ENCODE assay signal across 21 cellular contexts in genomic region chr17:81492202-81492601, GRCh38. TPM values are rescaled to one million over a fixed set of nuclear protein-coding genes. Genes with fewer than 3 reads are reported as not detected.
A peak's percentile ranks its signal among the peaks of the same experiment; 100 is the strongest.
DNase-seq lines count a peak whose midpoint lies in the region; ATAC-seq, FAIRE-seq and TF ChIP-seq lines count a peak whose summit lies in the region.
"Had no signal": no experiment of that assay in that cellular context is flagged by ENCODE, and none has a peak within 500 bp of the region (broad histone marks: within the 10 kb centered on the region; RNA-seq: fewer than 3 reads in every experiment).

No MANE protein-coding gene starts in this region.

- H3K79me1 ChIP-seq in neuronal stem cell (ENCODE audit: low read depth, low read length) = peaks cover 2% of the 10 kb centered on the region

- no peak overlapping the region for H2BK12ac ChIP-seq in neuronal stem cell (ENCODE audit: low read length)

- H3K27ac ChIP-seq in A549 (peak overlapping the region in 1 of 2 experiments; percentile 97; a peak in 1 of 6 replicates), GM23338 (ENCODE audit: low read depth) (no peak overlapping the region), neuronal stem cell (replicated peaks; ENCODE audit: low read length) (no peak overlapping the region)
- H3K27ac ChIP-seq: C4-2B had no signal

- no peak overlapping the region for H2BK15ac ChIP-seq in neuronal stem cell (ENCODE audit: low read length)

- WGBS in A549 (ENCODE audit: missing lambda C conversion rate) = 80% methylated on average over 17 of the region's 18 CpGs
- no CpG with 5 or more reads among the region's 18 CpGs for WGBS in neuronal stem cell (ENCODE audit: extremely low coverage in 2 of 2, insufficient read length in 2 of 2, insufficient replicate concordance in 1 of 2), 2 donors

- H3K36me3 ChIP-seq in GM23338 (ENCODE audit: insufficient read depth) (no peaks in the 10 kb centered on the region), neuronal stem cell (replicated peaks in 1 of 2; ENCODE audit: control insufficient read depth in 2 of 2, insufficient read depth in 2 of 2, low read length in 2 of 2) (no peaks in the 10 kb centered on the region)
- H3K36me3 ChIP-seq: MG63 had no signal

- H3K9me2 ChIP-seq in GM23338 (ENCODE audit: insufficient read depth) = no peaks in the 10 kb centered on the region

- H3K4me2 ChIP-seq in A549 (peak overlapping the region; percentile 15; the same call in 2 of the 3 replicates), GM23338 (peak overlapping the region; percentile 53; the same call in 1 of the 2 replicates), neuronal stem cell (ENCODE audit: insufficient read depth, low read length, poor library complexity, severe bottlenecking) (no peak overlapping the region)

- intact Hi-C loops in Calu3 (cut with micrococcal nuclease; ENCODE audit: unreplicated experiment) = no loop called here

- H4K8ac ChIP-seq in neuronal stem cell (ENCODE audit: low read depth, low read length) = no peak overlapping the region

- TF ChIP-seq RAD21 in A549 (conservative IDR thresholded peaks at IDR 0.05 in 1 of 2, IDR thresholded peaks at IDR 0.05 in 1 of 2) = no peak

- peak overlapping the region; percentile 32 for H2AK5ac ChIP-seq in neuronal stem cell (ENCODE audit: low read depth, low read length)

- peaks cover 5% of the 10 kb centered on the region for H3K27me3 ChIP-seq in GM23338 (ENCODE audit: insufficient read depth)
- no peaks in the 10 kb centered on the region for H3K27me3 ChIP-seq in neuronal stem cell (ENCODE audit: control insufficient read depth in 3 of 3, insufficient read depth in 3 of 3, low read depth in 1 of 3, low read length in 3 of 3)
- H3K27me3 ChIP-seq: MG63 had no signal

- DNase-seq in A549 (ENCODE audit: low read depth in 1 of 2, low spot score in 1 of 2) (no peak), GM23338 (ENCODE audit: low spot score) (no peak), WTC11 (ENCODE audit: low spot score) (no peak), neuronal stem cell (ENCODE audit: low spot score) (no peak), HT-29 (ENCODE audit: low spot score) (no peak), Calu3 (no peak)
- DNase-seq: DMS79; H7; Kasumi-1; MG63; NCI-H1048; NCI-H1436 treated with DMSO at 0.1 percent for 48 hours; NCI-H2029 treated with DMSO at 0.1 percent for 48 hours; NCI-H446; NCI-H526 treated with DMSO at 0.1 percent for 48 hours; NK-92 treated with Interleukin-12 subunit alpha and Interleukin-12 subunit beta, amount 100 ng/mL, for 24 hours had no signal

- H3K36me3 Mint-ChIP-seq in GM23338 (ENCODE audit: low read depth) (no peaks in the 10 kb centered on the region), WTC11 (no peaks in the 10 kb centered on the region), Calu3 (ENCODE audit: insufficient read depth, unreplicated experiment) (peaks cover 9% of the 10 kb centered on the region)
- H3K36me3 Mint-ChIP-seq: IgD-negative memory B cell had no signal

- no peak overlapping the region for H2BK5ac ChIP-seq in neuronal stem cell (ENCODE audit: low read length)

- H3K4me1 ChIP-seq in A549 = peaks cover 37% of the 10 kb centered on the region
- peaks cover 32% of the 10 kb centered on the region for H3K4me1 ChIP-seq in GM23338 (ENCODE audit: insufficient read depth)
- peaks cover 20 to 31% of the 10 kb centered on the region in 2 donors for H3K4me1 ChIP-seq in neuronal stem cell (ENCODE audit: control insufficient read depth in 2 of 2, insufficient read depth in 1 of 2, low read depth in 1 of 2, low read length in 2 of 2)

- H3K4ac ChIP-seq in neuronal stem cell (ENCODE audit: low read length) = no peak overlapping the region

- H3K27ac Mint-ChIP-seq in GM23338 = no peak overlapping the region
- H3K27ac Mint-ChIP-seq in WTC11 = no peak overlapping the region
- no peak overlapping the region for H3K27ac Mint-ChIP-seq in Calu3 (ENCODE audit: unreplicated experiment)
- H3K27ac Mint-ChIP-seq: IgD-negative memory B cell had no signal

- no peak overlapping the region for H2BK120ac ChIP-seq in neuronal stem cell (ENCODE audit: low read depth, low read length)

- no peaks in the 10 kb centered on the region for H4K20me1 ChIP-seq in GM23338 (replicated peaks; ENCODE audit: insufficient read depth)

- no peak overlapping the region for H3K14ac ChIP-seq in neuronal stem cell (ENCODE audit: low read length)

- no peak for FAIRE-seq in A549 (lab: Jason Lieb, UNC)
- FAIRE-seq: RCC 7860 had no signal

- peaks cover 4% of the 10 kb centered on the region for H3F3A ChIP-seq in GM23338 (replicated peaks; ENCODE audit: low read depth)

- H3K23ac ChIP-seq in neuronal stem cell (ENCODE audit: low read depth, low read length, poor library complexity) = no peak overlapping the region

- H4K91ac ChIP-seq in neuronal stem cell (ENCODE audit: low read depth, low read length, poor library complexity) = no peak overlapping the region

- H3K9me3 Mint-ChIP-seq in GM23338 = no peaks in the 10 kb centered on the region
- no peaks in the 10 kb centered on the region for H3K9me3 Mint-ChIP-seq in WTC11
- no peaks in the 10 kb centered on the region for H3K9me3 Mint-ChIP-seq in Calu3 (ENCODE audit: low read depth, unreplicated experiment)
- H3K9me3 Mint-ChIP-seq: IgD-negative memory B cell had no signal

- H3K4me1 Mint-ChIP-seq in GM23338 = peaks cover 29% of the 10 kb centered on the region
- H3K4me1 Mint-ChIP-seq in WTC11 = peaks cover 31% of the 10 kb centered on the region
- peaks cover 9% of the 10 kb centered on the region for H3K4me1 Mint-ChIP-seq in Calu3 (ENCODE audit: low read depth, unreplicated experiment)

- H3K79me2 ChIP-seq in GM23338 (replicated peaks; ENCODE audit: insufficient read depth) = no peaks in the 10 kb centered on the region

- no peak overlapping the region for H3K9ac ChIP-seq in neuronal stem cell (ENCODE audit: low read depth, low read length, poor library complexity)

- no TSS peak for BruUV-seq in Calu3 (replicated peaks; lab: Mats Ljungman, UMichigan)

- no peak for TF ChIP-seq EP300 in A549 (IDR thresholded peaks at IDR 0.05)

- H3K27me3 Mint-ChIP-seq in GM23338 (ENCODE audit: insufficient read depth, low read depth, poor library complexity) = peaks cover 34% of the 10 kb centered on the region
- H3K27me3 Mint-ChIP-seq in WTC11 (ENCODE audit: low read depth) = peaks cover 58% of the 10 kb centered on the region
- H3K27me3 Mint-ChIP-seq in Calu3 (ENCODE audit: unreplicated experiment) = peaks cover 46% of the 10 kb centered on the region

- CTCF ChIA-PET in A549 (lab: Yijun Ruan, JAX) (interaction anchor here (0.7 to 3.0 kb wide), 9 partner anchors 8 to 239 kb away, joined by 3 to 26 read pairs (median 4); no protein-coding TSS in a partner anchor), WTC11 (lab: Charles Lee) (interaction anchor here (0.6 to 2.2 kb wide), 10 partner anchors 8 to 239 kb away, joined by 3 to 10 read pairs (median 4); partner anchors contain the start of gene ACTG1), Calu3 (lab: Charles Lee) (interaction anchor here (0.6 kb wide), 1 partner anchor 8 kb away, joined by 3 read pairs; no protein-coding TSS in a partner anchor)

- TF ChIP-seq POLR2A in A549 (IDR thresholded peaks at IDR 0.05; ENCODE audit: low read length) = no peak

- TF ChIP-seq CTCF in A549 (IDR thresholded peaks at IDR 0.05) (no peak), GM23338 (conservative IDR thresholded peaks at IDR 0.05; ENCODE audit: low read depth in 2 of 2) (no peak), WTC11 (IDR thresholded peaks at IDR 0.05) (no peak), Calu3 (IDR thresholded peaks at IDR 0.05; ENCODE audit: unreplicated experiment) (no peak)

- no peak overlapping the region for H3K4me3 ChIP-seq in A549
- H3K4me3 ChIP-seq in GM23338 = peak overlapping the region; percentile 32; the same call in 1 of the 2 replicates
- no peak overlapping the region for H3K4me3 ChIP-seq in neuronal stem cell (ENCODE audit: low read length in 2 of 2)
- H3K4me3 ChIP-seq: MG63 had no signal

- POLR2A ChIA-PET in A549 (lab: Yijun Ruan, JAX) = interaction anchor here (0.9 to 1.2 kb wide), 2 partner anchors 16 to 73 kb away, joined by 3 to 10 read pairs; no protein-coding TSS in a partner anchor
- POLR2A ChIA-PET in WTC11 (lab: Charles Lee) = interaction anchor here (0.6 to 4.1 kb wide), 3 partner anchors 14 to 1655 kb away, joined by 3 to 38 read pairs (median 3); no protein-coding TSS in a partner anchor

- H3K4me3 Mint-ChIP-seq in GM23338 (no peak overlapping the region; the same call in 2 of the 3 replicates), WTC11 (peak overlapping the region; percentile 19; the same call in 1 of the 2 replicates), Calu3 (ENCODE audit: low read depth, unreplicated experiment) (no peak overlapping the region)
- H3K4me3 Mint-ChIP-seq: IgD-negative memory B cell had no signal

- no peak overlapping the region for H3K18ac ChIP-seq in neuronal stem cell (ENCODE audit: low read length)

- no peak for ATAC-seq in A549
- no peak for ATAC-seq in GM23338
- no peak for ATAC-seq in WTC11
- no peak for ATAC-seq in GM18517 (IDR thresholded peaks at IDR 0.05; ENCODE audit: unreplicated experiment)
- ATAC-seq: SK-N-SH treated with all-trans-retinoic acid at 6 μM for 48 hours had no signal

- peak overlapping the region; percentile 66; the same call in 1 of the 2 replicates for H2AFZ ChIP-seq in GM23338
- no peak overlapping the region for H2AFZ ChIP-seq in neuronal stem cell (ENCODE audit: low read length)

- no peaks in the 10 kb centered on the region for H3K9me3 ChIP-seq in A549
- no peaks in the 10 kb centered on the region for H3K9me3 ChIP-seq in neuronal stem cell (replicated peaks in 1 of 2; ENCODE audit: control insufficient read depth in 2 of 2, insufficient read depth in 1 of 2, low read depth in 1 of 2, low read length in 2 of 2)
- H3K9me3 ChIP-seq: MG63 had no signal

RNA-seq across cellular contexts. Expression of gene ACTG1, which starts 20.4 kb away (rescaled TPM):
- polyA plus RNA-seq in A549 (2011; rRNA removed) = 2,042 and 2,306 TPM in 2 replicates
- 14,539 and 15,776 TPM in 2 replicates for polyA plus RNA-seq in A549 (2012; cell fraction: cytosol; rRNA removed)
- polyA plus RNA-seq in A549 (2012; cell fraction: nucleus; rRNA removed) = 26,089 and 28,335 TPM in 2 replicates
- 7,182 to 8,782 TPM (median 7,263 TPM) in 3 replicates for polyA plus RNA-seq in A549 (2017; fragmentation: RNase III; extraction: RNeasy Plus Mini Kit Qiagen cat#74134 plus additional on column Dnase treatment)
- 2,054 and 3,772 TPM in 2 replicates for polyA minus RNA-seq in A549 (2011; rRNA and poly(A)+ RNA removed)
- total RNA-seq in GM23338 (2014; rRNA removed; shearing (Covaris generic)) = 4,739 and 4,954 TPM in 2 replicates
- 1,867 and 1,896 TPM in 2 replicates for polyA plus RNA-seq in GM23338 (2016; fragmentation: Nextera tagmentation; extraction: Ambion mirVana)
- total RNA-seq in WTC11 (2021) = 3,338 to 3,455 TPM (median 3,348 TPM) in 3 replicates
- 5,937 TPM for polyA plus RNA-seq in neuronal stem cell (2013, experiment 1 of 2)
- 5,622 TPM for polyA plus RNA-seq in neuronal stem cell (2013, experiment 2 of 2)
- total RNA-seq in HT-29 (2014; rRNA removed; shearing (Covaris generic)) = 3,401 and 4,670 TPM in 2 replicates
- total RNA-seq in Calu3 (2022) = 2,184 and 2,327 TPM in 2 replicates

RNA-seq across cellular contexts. Expression of gene FSCN2, which starts 36.0 kb away (rescaled TPM):
- polyA plus RNA-seq in A549 (2011; rRNA removed) = 0.84 and 1.2 TPM in 2 replicates
- polyA plus RNA-seq in A549 (2012; cell fraction: cytosol; rRNA removed) = 0.74 and 1.1 TPM in 2 replicates
- 7.5 and 8.3 TPM in 2 replicates for polyA plus RNA-seq in A549 (2012; cell fraction: nucleus; rRNA removed)
- polyA plus RNA-seq in A549 (2017; fragmentation: RNase III; extraction: RNeasy Plus Mini Kit Qiagen cat#74134 plus additional on column Dnase treatment) = 1.3 to 1.7 TPM (median 1.3 TPM) in 3 replicates
- polyA minus RNA-seq in A549 (2011; rRNA and poly(A)+ RNA removed) = 3.6 and 3.7 TPM in 2 replicates
- 1.6 TPM in 1 of 2 replicates, not detected in the other for total RNA-seq in GM23338 (2014; rRNA removed; shearing (Covaris generic))
- 0.13 TPM in 1 of 2 replicates, not detected in the other for polyA plus RNA-seq in GM23338 (2016; fragmentation: Nextera tagmentation; extraction: Ambion mirVana)
- 0.31 to 0.89 TPM (median 0.46 TPM) in 3 replicates for total RNA-seq in WTC11 (2021)
- polyA plus RNA-seq in neuronal stem cell (2013, experiment 1 of 2) = 0.20 TPM
- 0.25 TPM for polyA plus RNA-seq in neuronal stem cell (2013, experiment 2 of 2)
- 4.3 and 4.7 TPM in 2 replicates for total RNA-seq in HT-29 (2014; rRNA removed; shearing (Covaris generic))
- total RNA-seq in Calu3 (2022) = 5.5 and 7.0 TPM in 2 replicates
- total RNA-seq: H7 had no signal

RNA-seq across cellular contexts. Expression of gene FAAP100, which starts 60.0 kb away (rescaled TPM):
- polyA plus RNA-seq in A549 (2011; rRNA removed) = 5.4 and 7.2 TPM in 2 replicates
- polyA plus RNA-seq in A549 (2012; cell fraction: cytosol; rRNA removed) = 17.3 and 25.1 TPM in 2 replicates
- 52.4 and 75.7 TPM in 2 replicates for polyA plus RNA-seq in A549 (2012; cell fraction: nucleus; rRNA removed)
- polyA plus RNA-seq in A549 (2017; fragmentation: RNase III; extraction: RNeasy Plus Mini Kit Qiagen cat#74134 plus additional on column Dnase treatment) = 16.2 to 17.7 TPM (median 16.8 TPM) in 3 replicates
- polyA minus RNA-seq in A549 (2011; rRNA and poly(A)+ RNA removed) = 7.8 and 10.0 TPM in 2 replicates
- total RNA-seq in GM23338 (2014; rRNA removed; shearing (Covaris generic)) = 50.5 and 52.8 TPM in 2 replicates
- polyA plus RNA-seq in GM23338 (2016; fragmentation: Nextera tagmentation; extraction: Ambion mirVana) = 16.0 and 16.2 TPM in 2 replicates
- 44.7 to 54.7 TPM (median 47.8 TPM) in 3 replicates for total RNA-seq in WTC11 (2021)
- polyA plus RNA-seq in neuronal stem cell (2013, experiment 1 of 2) = 11.8 TPM
- 12.1 TPM for polyA plus RNA-seq in neuronal stem cell (2013, experiment 2 of 2)
- 67.5 and 70.9 TPM in 2 replicates for total RNA-seq in HT-29 (2014; rRNA removed; shearing (Covaris generic))
- 39.4 and 39.7 TPM in 2 replicates for total RNA-seq in Calu3 (2022)
